ENCODE assay signal across 9 cellular contexts in the genomic region with DNA sequence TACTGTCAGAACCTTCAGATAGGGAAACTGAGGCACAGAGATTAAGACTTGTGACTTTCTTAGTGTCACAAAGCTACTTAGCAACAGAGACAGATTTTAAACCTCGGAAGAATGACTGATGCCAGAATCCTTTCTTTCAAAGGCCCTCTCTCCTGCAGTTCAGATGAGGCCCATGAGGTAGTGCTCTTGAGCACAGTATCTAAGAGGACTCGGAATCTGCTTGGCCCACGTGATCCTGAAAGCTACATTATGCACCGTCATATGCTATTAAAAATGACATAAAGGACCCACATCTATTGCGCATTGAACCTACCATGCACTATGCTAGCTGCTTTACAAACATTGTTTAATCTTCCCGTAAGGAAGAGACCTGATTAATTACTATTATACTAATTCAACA.
DNase-seq lines count a peak whose midpoint lies in the region; ATAC-seq and TF ChIP-seq lines count a peak whose summit lies in the region.
"Had no signal": no experiment of that assay in that cellular context is flagged by ENCODE, and none has a peak within 500 bp of the region (broad histone marks: within the 10 kb centered on the region; RNA-seq: fewer than 3 reads in every experiment).

No MANE protein-coding gene starts in this region.

- peaks cover 10% of the 10 kb centered on the region for H3K9me3 Mint-ChIP-seq in neural crest cell

- WGBS in tibial nerve, 2 donors, result 63 to 64% methylated on average over 6 of the region's 6 CpGs

- H3K9me3 ChIP-seq in tibial nerve, result peaks cover 0 to 1% (median 0%) of the 10 kb centered on the region in 4 donors
- H3K9me3 ChIP-seq: ascending aorta, gastroesophageal sphincter had no signal

- H3K36me3 ChIP-seq in tibial nerve, result no peaks in the 10 kb centered on the region
- H3K36me3 ChIP-seq: ascending aorta, gastroesophageal sphincter had no signal

- no peaks in the 10 kb centered on the region for H3K36me3 Mint-ChIP-seq in neural crest cell (ENCODE audit: low read depth)

- TF ChIP-seq CTCF in GM12874 (IDR thresholded peaks at IDR 0.05; ENCODE audit: insufficient read depth, low read depth, low read length) (peak; percentile 48; the same call in 1 of the 2 replicates), astrocyte of the cerebellum (IDR thresholded peaks at IDR 0.05; ENCODE audit: low read depth, low read length, missing control alignments) (peak; percentile 43), neural crest cell (conservative IDR thresholded peaks at IDR 0.05) (peak; percentile 50), tibial nerve (IDR thresholded peaks at IDR 0.05) (no peak)

- in situ Hi-C loops in astrocyte of the cerebellum (cut with HindIII; ENCODE audit: low sequenced_read_pairs), result no loop called here

- H3K27ac Mint-ChIP-seq in neural crest cell (ENCODE audit: unreplicated experiment), result no peak overlapping the region

- no peak for ATAC-seq in GM19023 (IDR thresholded peaks at IDR 0.05; ENCODE audit: unreplicated experiment)
- ATAC-seq: gastroesophageal sphincter had no signal

- H3K4me3 Mint-ChIP-seq in neural crest cell, result no peak overlapping the region

- no peak overlapping the region for H3K27ac ChIP-seq in tibial nerve
- H3K27ac ChIP-seq: ascending aorta, gastroesophageal sphincter had no signal

- no peak for TF ChIP-seq EP300 in tibial nerve (IDR thresholded peaks at IDR 0.05)

- DNase-seq in HT-29 (ENCODE audit: low spot score), result peak; percentile 33
- DNase-seq in astrocyte of the cerebellum (ENCODE audit: low read depth), result no peak
- peak; percentile 6 for DNase-seq in neural crest cell (ENCODE audit: low read depth, low spot score)
- DNase-seq in tibial nerve (ENCODE audit: low spot score in 2 of 2), result no peak
- DNase-seq in NCI-H748 (lab: John Stamatoyannopoulos, UW; ENCODE audit: unreplicated experiment), result no peak

- TF ChIP-seq POLR2A in tibial nerve (IDR thresholded peaks at IDR 0.05), result no peak

- H3K4me1 Mint-ChIP-seq in neural crest cell, result no peaks in the 10 kb centered on the region

- no peaks in the 10 kb centered on the region for H3K4me1 ChIP-seq in tibial nerve
- H3K4me1 ChIP-seq: ascending aorta, gastroesophageal sphincter had no signal

- H3K27me3 Mint-ChIP-seq in neural crest cell (ENCODE audit: low read depth), result no peaks in the 10 kb centered on the region

- H3K27me3 ChIP-seq in tibial nerve, result no peaks in the 10 kb centered on the region
- H3K27me3 ChIP-seq: ascending aorta, gastroesophageal sphincter had no signal

- H3K4me3 ChIP-seq in astrocyte of the cerebellum (ENCODE audit: low read depth, low read length) (no peak overlapping the region), tibial nerve (no peak overlapping the region)
- H3K4me3 ChIP-seq: ascending aorta, gastroesophageal sphincter had no signal

Comparison
In these comparisons a context has a peak if more than half of its experiments do, and no peak if none do; other contexts are left out.
1. CTCF ChIP-seq: peak in GM12874 (single experiment), astrocyte of the cerebellum (single experiment) and neural crest cell (single experiment); none in tibial nerve (0 of 5).
2. DNase-seq: peak in HT-29 (single experiment) and neural crest cell (single experiment); none in astrocyte of the cerebellum (single experiment), tibial nerve (0 of 2) and NCI-H748 (single experiment).